ENCODE assay signal across 22 cellular contexts in the genomic region with DNA sequence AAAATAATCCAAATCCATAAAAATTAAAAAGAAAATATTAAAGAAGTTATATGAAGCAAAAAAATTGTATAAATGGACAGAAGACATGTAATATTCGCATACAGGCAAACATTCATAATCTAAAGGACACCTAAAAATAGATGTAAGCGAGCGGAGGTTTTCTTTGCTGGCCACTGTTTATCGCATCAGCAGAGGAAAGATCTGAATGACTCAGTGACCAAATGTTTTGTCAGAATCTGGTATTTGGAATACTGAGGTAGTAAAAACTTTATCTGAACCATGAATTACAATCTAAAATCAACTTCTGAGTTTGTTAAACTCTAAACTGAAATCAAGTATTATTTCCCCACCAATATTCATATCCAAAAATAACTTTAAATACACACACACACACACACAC. TPM values are rescaled to one million over a fixed set of nuclear protein-coding genes. Genes with fewer than 3 reads are reported as not detected.
A peak's percentile ranks its signal among the peaks of the same experiment; 100 is the strongest.
DNase-seq lines count a peak whose midpoint lies in the region; ATAC-seq and TF ChIP-seq lines count a peak whose summit lies in the region.
"Had no signal": no experiment of that assay in that cellular context is flagged by ENCODE, and none has a peak within 500 bp of the region (broad histone marks: within the 10 kb centered on the region; RNA-seq: fewer than 3 reads in every experiment).

No MANE protein-coding gene starts in this region.

- H3K14ac ChIP-seq in IMR-90 (replicated peaks; ENCODE audit: low read depth, low read length), result no peak overlapping the region

- no peak overlapping the region for H3K18ac ChIP-seq in IMR-90 (ENCODE audit: low read depth, low read length)

- no TSS peak for BruUV-seq in IMR-90 (replicated peaks; lab: Mats Ljungman, UMichigan)

- no peak overlapping the region for H3K9ac ChIP-seq in IMR-90 (ENCODE audit: low read depth, low read length)

- H3K56ac ChIP-seq in IMR-90 (ENCODE audit: extremely low read depth, insufficient read depth, low read length), result no peak overlapping the region

- H2AFZ ChIP-seq in IMR-90 (replicated peaks; ENCODE audit: low read length, poor library complexity), result no peak overlapping the region

- H3K4me2 ChIP-seq in IMR-90 (ENCODE audit: low read depth, low read length), result no peak overlapping the region

- no CpG with 5 or more reads among the region's 4 CpGs for WGBS in IMR-90 (ENCODE audit: extremely low coverage in 2 of 2, insufficient read length in 1 of 2), 2 experiments

- no peaks in the 10 kb centered on the region for H3K9me3 ChIP-seq in AG04450 (ENCODE audit: control insufficient read depth, insufficient read depth, low read length)
- H3K9me3 ChIP-seq in IMR-90 (ENCODE audit: control insufficient read depth, insufficient read depth, low read length), result no peaks in the 10 kb centered on the region
- H3K9me3 ChIP-seq in right atrium auricular region, result no peaks in the 10 kb centered on the region
- H3K9me3 ChIP-seq: breast epithelium, esophagus muscularis mucosa had no signal

- no peak overlapping the region for H2AK9ac ChIP-seq in IMR-90 (replicated peaks; ENCODE audit: low read depth, low read length, poor library complexity)

- no peak overlapping the region for H2AK5ac ChIP-seq in IMR-90 (ENCODE audit: low read depth, low read length)

- H3K27me3 ChIP-seq in AG04450 (ENCODE audit: control insufficient read depth, insufficient read depth, low read length) (no peaks in the 10 kb centered on the region), IMR-90 (ENCODE audit: control insufficient read depth, insufficient read depth, low read length) (no peaks in the 10 kb centered on the region), right atrium auricular region (no peaks in the 10 kb centered on the region)
- H3K27me3 ChIP-seq: breast epithelium, esophagus muscularis mucosa had no signal

- H3K36me3 ChIP-seq in IMR-90 (ENCODE audit: control insufficient read depth, insufficient read depth, low read length) (0 out of 2 replicates have a peak, but pooled peaks cover 3% of the 10 kb centered on the region), right atrium auricular region (peaks cover 6% of the 10 kb centered on the region)
- H3K36me3 ChIP-seq: breast epithelium had no signal

- no peak for TF ChIP-seq CTCF in AG04450 (IDR thresholded peaks at IDR 0.05; ENCODE audit: low read depth, low read length)
- no peak for TF ChIP-seq CTCF in IMR-90 (conservative IDR thresholded peaks at IDR 0.05; ENCODE audit: low read depth, low read length)
- TF ChIP-seq CTCF in astrocyte of the spinal cord (IDR thresholded peaks at IDR 0.05; ENCODE audit: low read depth, low read length), result no peak
- TF ChIP-seq CTCF in right atrium auricular region (IDR thresholded peaks at IDR 0.05), result no peak

- H2BK15ac ChIP-seq in IMR-90 (ENCODE audit: low read depth, low read length), result no peak overlapping the region

- no peak for TF ChIP-seq RAD21 in IMR-90 (IDR thresholded peaks at IDR 0.05; ENCODE audit: low read length)

- peak overlapping the region; percentile 87 for H2BK5ac ChIP-seq in IMR-90 (ENCODE audit: low read depth, low read length, poor library complexity, severe bottlenecking)

- no peak overlapping the region for H4K5ac ChIP-seq in IMR-90 (ENCODE audit: low read depth, low read length)

- ATAC-seq in IMR-90 (ENCODE audit: low read depth) (peak; percentile 84), GM18870 (IDR thresholded peaks at IDR 0.05; ENCODE audit: unreplicated experiment) (no peak), GM19455 (IDR thresholded peaks at IDR 0.05; ENCODE audit: unreplicated experiment) (no peak), HG02884 (IDR thresholded peaks at IDR 0.05; ENCODE audit: unreplicated experiment) (no peak)
- ATAC-seq: stimulated activated memory B cell treated with anti-CD40 and anti-IgM and Interleukin-4, amounts not matched to agents 10 μg/mL and 1 μg/mL and 100 μg/mL, for 72 hours had no signal

- H4K91ac ChIP-seq in IMR-90 (ENCODE audit: insufficient read depth, low read depth, low read length), result no peak overlapping the region

- H4K8ac ChIP-seq in IMR-90 (ENCODE audit: low read depth in 2 of 2, low read length in 2 of 2), result no peak overlapping the region

- H3K4me3 ChIP-seq in AG04450 (ENCODE audit: low read depth, low read length) (no peak overlapping the region), IMR-90 (ENCODE audit: insufficient read depth, low read depth, low read length) (no peak overlapping the region), astrocyte of the spinal cord (ENCODE audit: low read depth, low read length) (no peak overlapping the region), right atrium auricular region (no peak overlapping the region)
- H3K4me3 ChIP-seq: breast epithelium, esophagus muscularis mucosa had no signal

- CTCF ChIA-PET in AG04450 (lab: Charles Lee) (interaction anchor here (1.0 to 1.9 kb wide), 2 partner anchors 23 to 29 kb away, joined by 3 to 9 read pairs; no protein-coding TSS in a partner anchor), IMR-90 (lab: Yijun Ruan, JAX) (interaction anchor here (1.2 to 1.5 kb wide), 3 partner anchors 12 to 29 kb away, joined by 3 to 4 read pairs (median 3); no protein-coding TSS in a partner anchor)

- H3K9me1 ChIP-seq in IMR-90 (ENCODE audit: insufficient read depth, low read length), result peaks cover 8% of the 10 kb centered on the region; the same call in 1 of the 2 replicates

- dilution Hi-C loops in IMR-90 (cut with HindIII; ENCODE audit: low sequenced_read_pairs, unreplicated experiment), result no loop called here

- no peak for TF ChIP-seq POLR2A in IMR-90 (IDR thresholded peaks at IDR 0.05; ENCODE audit: low read depth, low read length)

- H3K4me1 ChIP-seq in IMR-90 (ENCODE audit: control insufficient read depth, insufficient read depth, low read length) (peaks cover 9% of the 10 kb centered on the region), right atrium auricular region (peaks cover 0 to 36% of the 10 kb centered on the region in 2 donors)

- in situ Hi-C loops in IMR-90 (cut with MboI; ENCODE audit: low sequenced_read_pairs) (no loop called here), astrocyte of the spinal cord (cut with HindIII; ENCODE audit: low sequenced_read_pairs) (no loop called here)

- no peak overlapping the region for H2BK120ac ChIP-seq in IMR-90 (ENCODE audit: low read depth, low read length)

- no peak overlapping the region for H3K27ac ChIP-seq in AG04450 (ENCODE audit: low read depth, low read length)
- H3K27ac ChIP-seq in IMR-90 (ENCODE audit: insufficient read depth, low read length), result no peak overlapping the region
- H3K27ac ChIP-seq in right atrium auricular region, result peak overlapping the region; percentile 36 to 72
- H3K27ac ChIP-seq: breast epithelium, esophagus muscularis mucosa, HL-60, RWPE1 had no signal

- no peak overlapping the region for H3K4ac ChIP-seq in IMR-90 (ENCODE audit: low read depth, low read length)

- peak; percentile 52 for DNase-seq in AG04450 (ENCODE audit: low read depth, low spot score)
- peak; percentile 87 for DNase-seq in IMR-90
- DNase-seq in astrocyte of the spinal cord (ENCODE audit: low read depth, low spot score), result peak; percentile 74
- DNase-seq in right atrium auricular region (ENCODE audit: low spot score), result no peak
- no peak for DNase-seq in stimulated activated naive CD4-positive, alpha-beta T cell (lab: John Stamatoyannopoulos, UW)
- DNase-seq: activated naive CD4-positive, alpha-beta T cell; activated T-cell treated with anti-CD3 and anti-CD28 coated beads for 4 hours; CD4-positive, CD25-positive, alpha-beta regulatory T cell; DMS53; H7; islet precursor cell; mesendoderm; NCI-H1930; trophoblast cell had no signal

- H3K23ac ChIP-seq in IMR-90 (ENCODE audit: low read depth, low read length), result no peak overlapping the region

- no peak overlapping the region for H2BK20ac ChIP-seq in IMR-90 (ENCODE audit: low read depth, low read length)

- H4K20me1 ChIP-seq in IMR-90 (ENCODE audit: insufficient read depth, low read length), result no peaks in the 10 kb centered on the region

- H3K79me1 ChIP-seq in IMR-90 (ENCODE audit: low read depth in 1 of 2, low read length in 2 of 2), result peaks cover 3 to 25% of the 10 kb centered on the region in 2 experiments

- intact Hi-C loops in IMR-90 (cut with micrococcal nuclease), result no loop called here

- POLR2A ChIA-PET in AG04450 (lab: Yijun Ruan, JAX) (no interaction called here), IMR-90 (lab: Charles Lee; ENCODE audit: unreplicated experiment) (no interaction called here)

TF ChIP-seq in IMR-90, 13 proteins besides CTCF, POLR2A, EP300 and RAD21 (continues in another document):
- TF ChIP-seq CEBPB (IDR thresholded peaks at IDR 0.05; ENCODE audit: low read depth, low read length), result 0 out of 2 replicates have a peak, but pooled peaks have one; percentile 8
- TF ChIP-seq MAFK (IDR thresholded peaks at IDR 0.05; ENCODE audit: low read depth, low read length), result 0 out of 2 replicates have a peak, but pooled peaks have one; percentile 4
- peak; percentile 65 for TF ChIP-seq FOS (IDR thresholded peaks at IDR 0.05; ENCODE audit: low read depth, low read length)
- no peak for TF ChIP-seq BHLHE40 (IDR thresholded peaks at IDR 0.05; ENCODE audit: low read depth, low read length)
- TF ChIP-seq, protein P1, sequence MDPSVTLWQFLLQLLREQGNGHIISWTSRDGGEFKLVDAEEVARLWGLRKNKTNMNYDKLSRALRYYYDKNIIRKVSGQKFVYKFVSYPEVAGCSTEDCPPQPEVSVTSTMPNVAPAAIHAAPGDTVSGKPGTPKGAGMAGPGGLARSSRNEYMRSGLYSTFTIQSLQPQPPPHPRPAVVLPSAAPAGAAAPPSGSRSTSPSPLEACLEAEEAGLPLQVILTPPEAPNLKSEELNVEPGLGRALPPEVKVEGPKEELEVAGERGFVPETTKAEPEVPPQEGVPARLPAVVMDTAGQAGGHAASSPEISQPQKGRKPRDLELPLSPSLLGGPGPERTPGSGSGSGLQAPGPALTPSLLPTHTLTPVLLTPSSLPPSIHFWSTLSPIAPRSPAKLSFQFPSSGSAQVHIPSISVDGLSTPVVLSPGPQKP (IDR thresholded peaks at IDR 0.05; ENCODE audit: borderline replicate concordance, low read depth, low read length), result no peak
- TF ChIP-seq RCOR1 (IDR thresholded peaks at IDR 0.05; ENCODE audit: insufficient replicate concordance, low read length), result no peak
- no peak for TF ChIP-seq RFX5 (IDR thresholded peaks at IDR 0.05; ENCODE audit: low read depth, low read length)

RNA-seq across cellular contexts. Expression of a gene that starts 7.8 kb away (rescaled TPM):
- polyA plus RNA-seq in AG04450 (2011; rRNA removed) (22.0 and 25.1 TPM in 2 replicates), IMR-90 (2012; rRNA removed) (29.0 and 29.9 TPM in 2 replicates)
- polyA minus RNA-seq in AG04450 (2011; rRNA and poly(A)+ RNA removed), result 22.9 and 25.9 TPM in 2 replicates
- total RNA-seq in IMR-90 (2012; rRNA removed) (22.0 and 23.1 TPM in 2 replicates), right atrium auricular region (10 to 100 TPM; 29.2 to 34.5 TPM)
- 11.5 and 20.0 TPM in 2 replicates for polyA plus RNA-seq in IMR-90 (2012; cell fraction: cytosol; rRNA removed)
- polyA plus RNA-seq in IMR-90 (2012; cell fraction: nucleus; rRNA removed; ENCODE audit: low replicate concordance), result 21.8 and 63.1 TPM in 2 replicates

RNA-seq across cellular contexts. Expression of a gene that starts 33.6 kb away (rescaled TPM):
- polyA plus RNA-seq in AG04450 (2011; rRNA removed) (65.9 and 71.9 TPM in 2 replicates), IMR-90 (2012; rRNA removed) (30.1 and 32.4 TPM in 2 replicates)
- polyA minus RNA-seq in AG04450 (2011; rRNA and poly(A)+ RNA removed), result 100 and 123 TPM in 2 replicates
- total RNA-seq in IMR-90 (2012; rRNA removed) (111 and 121 TPM in 2 replicates), right atrium auricular region (10 to 100 TPM; 79.3 to 87.5 TPM)
- polyA plus RNA-seq in IMR-90 (2012; cell fraction: cytosol; rRNA removed), result 19.1 and 19.2 TPM in 2 replicates
- polyA plus RNA-seq in IMR-90 (2012; cell fraction: nucleus; rRNA removed; ENCODE audit: low replicate concordance), result 7.1 and 14.7 TPM in 2 replicates

Comparison
In these comparisons a context has a peak if more than half of its experiments do, and no peak if none do; other contexts are left out.
1. DNase-seq: peak in AG04450 (single experiment), IMR-90 (single experiment) and astrocyte of the spinal cord (single experiment); none in right atrium auricular region (single experiment) and stimulated activated naive CD4-positive, alpha-beta T cell (0 of 6).
2. H3K27ac ChIP-seq: peak in right atrium auricular region (2 of 2); none in AG04450 (single experiment) and IMR-90 (single experiment).